ENCODE assay signal across 14 cellular contexts in the genomic region with DNA sequence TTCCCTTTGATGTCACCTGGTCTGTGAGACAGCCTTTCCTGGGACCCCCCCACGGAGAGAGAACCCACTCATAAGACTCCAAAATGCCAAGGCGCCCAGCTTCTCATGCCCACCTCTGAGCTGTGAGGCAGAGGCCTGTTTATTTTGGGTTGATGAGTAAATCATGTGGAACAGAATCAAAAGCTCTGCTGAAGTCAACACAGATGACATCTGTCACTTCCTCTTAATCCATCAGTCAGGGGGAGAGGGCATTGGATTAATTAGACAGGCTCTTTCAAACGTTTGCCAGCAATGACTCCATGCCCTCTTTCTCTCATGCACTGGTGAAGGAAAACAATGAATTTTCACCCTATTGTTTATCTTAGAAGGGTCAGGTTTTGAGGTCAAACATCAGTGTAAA.
DNase-seq lines count a peak whose midpoint lies in the region; ATAC-seq and TF ChIP-seq lines count a peak whose summit lies in the region.
"Had no signal": no experiment of that assay in that cellular context is flagged by ENCODE, and none has a peak within 500 bp of the region (broad histone marks: within the 10 kb centered on the region; RNA-seq: fewer than 3 reads in every experiment).

No MANE protein-coding gene starts in this region.

- H3K27ac ChIP-seq in trophoblast cell (ENCODE audit: low read depth, low read length) (no peak overlapping the region), hepatocyte (no peak overlapping the region)
- H3K27ac ChIP-seq: gastroesophageal sphincter, SK-N-MC had no signal

- H3K27me3 ChIP-seq in trophoblast cell (ENCODE audit: insufficient read depth, low read length) (no peaks in the 10 kb centered on the region), hepatocyte (no peaks in the 10 kb centered on the region)
- H3K27me3 ChIP-seq: gastroesophageal sphincter had no signal

- no peaks in the 10 kb centered on the region for H3K9me3 Mint-ChIP-seq in MCF 10A (ENCODE audit: unreplicated experiment)

- no peak for ATAC-seq in GM18858 (IDR thresholded peaks at IDR 0.05; ENCODE audit: unreplicated experiment)
- ATAC-seq: gastroesophageal sphincter had no signal

- H3K9me2 ChIP-seq in hepatocyte (replicated peaks; ENCODE audit: insufficient read depth): no peaks in the 10 kb centered on the region

- no peak overlapping the region for H3K27ac Mint-ChIP-seq in MCF 10A (ENCODE audit: low read depth, unreplicated experiment)
- H3K27ac Mint-ChIP-seq: activated naive CD8-positive, alpha-beta T cell had no signal

- H3K4me1 ChIP-seq in trophoblast cell (ENCODE audit: control insufficient read depth in 1 of 2, insufficient read depth in 2 of 2, low read length in 2 of 2) (peaks cover 18 to 28% of the 10 kb centered on the region in 2 experiments), hepatocyte (ENCODE audit: insufficient read depth) (peaks cover 18% of the 10 kb centered on the region)

- no peak overlapping the region for H2AK5ac ChIP-seq in trophoblast cell (ENCODE audit: low read length)

- no peak overlapping the region for H2BK5ac ChIP-seq in trophoblast cell (ENCODE audit: low read depth, low read length, poor library complexity)

- H3K4ac ChIP-seq in trophoblast cell (ENCODE audit: low read depth, low read length): no peak overlapping the region

- no peak overlapping the region for H3K9ac ChIP-seq in trophoblast cell (ENCODE audit: low read length)

- H3K4me2 ChIP-seq in trophoblast cell (ENCODE audit: low read length) (no peak overlapping the region), hepatocyte (no peak overlapping the region)

- H4K8ac ChIP-seq in trophoblast cell (ENCODE audit: low read depth, low read length): no peak overlapping the region

- H4K12ac ChIP-seq in trophoblast cell (ENCODE audit: low read depth, low read length): no peak overlapping the region

- H3K4me3 ChIP-seq in trophoblast cell (ENCODE audit: low read depth, low read length) (no peak overlapping the region), hepatocyte (no peak overlapping the region)
- H3K4me3 ChIP-seq: gastroesophageal sphincter, SK-N-MC had no signal

- DNase-seq in D341Med (ENCODE audit: low spot score) (peak; percentile 62), NCI-H2029 treated with DMSO at 0.1 percent for 48 hours (lab: John Stamatoyannopoulos, UW) (peak; percentile 82), cerebellar cortex (ENCODE audit: low spot score) (peak; percentile 29), trophoblast cell (no peak), hepatocyte (ENCODE audit: low spot score) (no peak), MCF 10A (ENCODE audit: unreplicated experiment) (no peak)
- DNase-seq: midbrain; MV-4-11; stimulated activated CD4-positive, alpha-beta T cell treated with anti-CD3 and anti-CD28 coated beads, Interleukin-2, amount 100 ng/mL, for 24 hours had no signal

- no peak overlapping the region for H2AFZ ChIP-seq in trophoblast cell (ENCODE audit: insufficient read depth, low read length, poor library complexity)
- no peak overlapping the region for H2AFZ ChIP-seq in hepatocyte

- H3K9me3 ChIP-seq in trophoblast cell (ENCODE audit: insufficient read depth, low read depth, low read length) (peaks cover 3% of the 10 kb centered on the region), hepatocyte (ENCODE audit: low read depth) (no peaks in the 10 kb centered on the region)
- H3K9me3 ChIP-seq: gastroesophageal sphincter had no signal

- no peak overlapping the region for H3K4me3 Mint-ChIP-seq in MCF 10A (ENCODE audit: unreplicated experiment)
- H3K4me3 Mint-ChIP-seq: activated naive CD8-positive, alpha-beta T cell; type B pancreatic cell had no signal

- H3K27me3 Mint-ChIP-seq in MCF 10A (ENCODE audit: insufficient read depth, unreplicated experiment): no peaks in the 10 kb centered on the region
- H3K27me3 Mint-ChIP-seq: activated naive CD8-positive, alpha-beta T cell had no signal

- H3K36me3 ChIP-seq in trophoblast cell (ENCODE audit: control insufficient read depth in 1 of 2, insufficient read depth in 2 of 2, low read length in 2 of 2) (no peaks in the 10 kb centered on the region), hepatocyte (replicated peaks; ENCODE audit: insufficient read depth, low read depth) (no peaks in the 10 kb centered on the region)
- H3K36me3 ChIP-seq: gastroesophageal sphincter had no signal

- peaks cover 25% of the 10 kb centered on the region for H3K79me1 ChIP-seq in trophoblast cell (ENCODE audit: low read length)

- H3K79me2 ChIP-seq in trophoblast cell (ENCODE audit: control insufficient read depth, insufficient read depth, low read length, poor library complexity) (peaks cover 2% of the 10 kb centered on the region), hepatocyte (no peaks in the 10 kb centered on the region)

- H3K36me3 Mint-ChIP-seq in MCF 10A (ENCODE audit: insufficient read depth, unreplicated experiment): peaks cover 4% of the 10 kb centered on the region
- H3K36me3 Mint-ChIP-seq: activated naive CD8-positive, alpha-beta T cell; type B pancreatic cell had no signal

- no TSS peak for BruUV-seq in MCF 10A (replicated peaks; lab: Mats Ljungman, UMichigan)

- no CpG with 5 or more reads among the region's 3 CpGs for WGBS in trophoblast cell (ENCODE audit: extremely low coverage, insufficient coverage, insufficient read length)
- 61% methylated on average over 3 of the region's 3 CpGs for WGBS in hepatocyte (ENCODE audit: low lambda C conversion rate, missing lambda C conversion rate)

- no peak overlapping the region for H3K14ac ChIP-seq in trophoblast cell (ENCODE audit: low read length)

- H3K18ac ChIP-seq in trophoblast cell (ENCODE audit: low read length): no peak overlapping the region

- H4K20me1 ChIP-seq in hepatocyte (ENCODE audit: insufficient read depth, poor library complexity, severe bottlenecking): no peaks in the 10 kb centered on the region

- intact Hi-C loops in MCF 10A (cut with micrococcal nuclease): no loop called here

- POLR2A ChIA-PET in MCF 10A (lab: Yijun Ruan, JAX): interaction anchor here (0.6 to 1.8 kb wide), 2 partner anchors 8 to 111 kb away, joined by 3 to 7 read pairs; no protein-coding TSS in a partner anchor

- H3K4me1 Mint-ChIP-seq in MCF 10A (ENCODE audit: insufficient read depth, unreplicated experiment): peaks cover 17% of the 10 kb centered on the region

- peak overlapping the region; percentile 85 for H2BK12ac ChIP-seq in trophoblast cell (ENCODE audit: low read length)

- CTCF ChIA-PET in MCF 10A (lab: Yijun Ruan, JAX): no interaction called here

- H4K91ac ChIP-seq in trophoblast cell (ENCODE audit: low read depth, low read length): peak overlapping the region; percentile 55

- H3K23ac ChIP-seq in trophoblast cell (ENCODE audit: low read length): no peak overlapping the region

- TF ChIP-seq CTCF in hepatocyte (IDR thresholded peaks at IDR 0.05; ENCODE audit: poor library complexity) (no peak), MCF 10A (IDR thresholded peaks at IDR 0.05; ENCODE audit: unreplicated experiment) (no peak)

- no peak overlapping the region for H2BK120ac ChIP-seq in trophoblast cell (ENCODE audit: insufficient read depth, low read length, poor library complexity)

Comparison
In these comparisons a context has a peak if more than half of its experiments do, and no peak if none do; other contexts are left out.
1. DNase-seq: peak in D341Med (single experiment), NCI-H2029 treated with DMSO at 0.1 percent for 48 hours (single experiment) and cerebellar cortex (single experiment); none in trophoblast cell (0 of 2), hepatocyte (single experiment) and MCF 10A (single experiment).